ENCODE assay signal across 1 cellular context in the genomic region with DNA sequence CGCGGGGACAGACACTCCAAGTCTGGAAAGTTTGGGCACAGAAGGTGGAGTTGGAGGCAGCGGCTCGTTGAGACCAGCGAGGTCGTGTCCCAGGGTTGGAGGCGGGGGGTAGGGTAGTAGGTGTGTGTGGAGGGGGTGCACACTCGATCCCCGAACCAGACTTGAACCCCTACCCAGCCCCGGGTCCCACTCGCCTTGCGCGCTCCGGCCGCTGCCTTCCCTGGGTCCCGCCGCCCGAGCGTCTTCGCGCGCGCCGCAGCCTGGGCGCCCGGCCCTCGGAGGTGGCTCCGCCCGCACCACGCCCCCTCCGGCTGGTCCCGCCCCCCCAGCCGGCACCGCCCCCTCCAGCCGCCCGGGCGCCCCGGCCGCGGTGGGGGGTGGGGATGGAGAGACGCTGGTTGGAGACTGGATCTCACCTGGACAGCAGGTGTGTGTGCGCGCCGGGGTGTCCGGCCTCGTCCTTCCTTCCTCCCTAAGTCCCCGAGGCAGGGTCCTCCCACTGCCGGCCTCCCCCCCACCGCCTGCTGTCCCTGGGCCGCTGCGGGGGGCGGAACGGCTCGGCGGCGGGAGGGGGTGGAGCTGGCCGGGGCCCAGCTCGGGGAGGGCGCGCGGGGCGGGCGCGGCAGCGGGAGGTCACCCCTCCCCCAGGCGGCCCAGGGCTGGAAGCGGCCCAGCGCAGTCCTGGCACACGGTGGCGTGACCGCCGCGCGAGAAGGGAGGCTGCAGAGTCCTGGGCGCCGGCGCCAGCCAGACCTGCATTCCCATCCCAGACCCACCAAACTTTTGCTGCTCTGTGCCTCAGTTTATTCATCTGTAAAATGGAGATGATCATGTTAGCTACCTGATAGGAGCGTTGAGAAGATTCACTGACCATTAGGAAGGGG.
TF ChIP-seq lines count a peak whose summit lies in the region.

KANK2 (minus strand) TSS at position 255 of the 884 bp plus-strand sequence. CDS start 3,034 bp downstream, outside the sequence.

TF ChIP-seq in PFSK-1, 5 proteins besides CTCF, POLR2A, EP300 and RAD21:
- TF ChIP-seq REST (IDR thresholded peaks at IDR 0.05; ENCODE audit: insufficient read depth in 1 of 2, low read depth in 2 of 2, low read length in 2 of 2), result 0 out of 4 replicates have a peak, but pooled peaks of 1 of the 2 experiments have one; percentile 26
- peak; percentile 69 for TF ChIP-seq POLR2AphosphoS5 (IDR thresholded peaks at IDR 0.05; ENCODE audit: low read depth, low read length)
- TF ChIP-seq TAF1 (IDR thresholded peaks at IDR 0.05; ENCODE audit: borderline replicate concordance, insufficient read depth, low read length), result no peak
- no peak for TF ChIP-seq SIN3A (IDR thresholded peaks at IDR 0.05; ENCODE audit: borderline replicate concordance, insufficient read depth, low read length)
- TF ChIP-seq FOXP2 (optimal IDR thresholded peaks at IDR 0.05; ENCODE audit: borderline replicate concordance, extremely low read depth, extremely low read length, insufficient read depth), result peak; percentile 89
